ENCODE assay signal across 28 cellular contexts in the genomic region with DNA sequence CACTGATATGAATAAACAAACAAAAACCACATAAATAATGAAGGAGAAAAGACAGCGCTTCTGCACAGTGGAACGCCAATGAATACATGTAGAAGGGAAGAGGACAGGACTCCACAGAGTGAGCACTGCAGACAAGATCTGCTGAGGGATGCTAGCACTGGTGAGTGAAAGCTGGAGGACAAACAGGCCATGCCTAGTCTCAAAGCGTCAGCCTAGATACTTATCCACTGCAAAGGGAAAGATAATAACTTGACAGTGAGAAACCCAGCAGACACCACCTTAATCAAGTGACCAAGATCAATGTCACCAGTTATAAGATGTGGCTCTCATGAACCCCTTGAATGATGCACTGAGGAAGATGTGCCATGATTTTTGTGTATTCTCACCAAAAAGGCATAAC.
"Had no signal": no experiment of that assay in that cellular context is flagged by ENCODE, and none has a peak within 500 bp of the region (broad histone marks: within the 10 kb centered on the region; RNA-seq: fewer than 3 reads in every experiment).

No MANE protein-coding gene starts in this region.

- H3K27ac Mint-ChIP-seq: stimulated activated effector memory CD8-positive, alpha-beta T cell treated with anti-CD3 and anti-CD28 coated beads, Interleukin-12 subunit alpha, Interleukin-12 subunit beta, amount 100 ng/mL, for 72 hours; stimulated activated memory B cell treated with anti-CD40 and anti-IgM and Interleukin-4, amounts not matched to agents 10 μg/mL and 1 μg/mL and 100 μg/mL, for 72 hours; stimulated activated naive B cell treated with anti-CD40 and anti-IgM and Interleukin-4, amounts not matched to agents 10 μg/mL and 1 μg/mL and 100 μg/mL, for 72 hours; stimulated activated naive CD8-positive, alpha-beta T cell treated with anti-CD3 and anti-CD28 coated beads, Interleukin-15, amount 100 ng/mL, for 72 hours; stimulated activated naive CD8-positive, alpha-beta T cell treated with anti-CD3 and anti-CD28 coated beads, Interleukin-15, Interleukin-2, amounts not matched to agents 100 ng/mL and 50 ng/mL, for 24 hours; type B pancreatic cell had no signal

- H3K9me3 Mint-ChIP-seq: stimulated activated effector memory CD8-positive, alpha-beta T cell treated with anti-CD3 and anti-CD28 coated beads, Interleukin-12 subunit alpha, Interleukin-12 subunit beta, amount 100 ng/mL, for 72 hours; stimulated activated memory B cell treated with anti-CD40 and anti-IgM and Interleukin-4, amounts not matched to agents 10 μg/mL and 1 μg/mL and 100 μg/mL, for 72 hours; stimulated activated naive B cell treated with anti-CD40 and anti-IgM and Interleukin-4, amounts not matched to agents 10 μg/mL and 1 μg/mL and 100 μg/mL, for 72 hours; stimulated activated naive CD8-positive, alpha-beta T cell treated with anti-CD3 and anti-CD28 coated beads, Interleukin-15, amount 100 ng/mL, for 72 hours; stimulated activated naive CD8-positive, alpha-beta T cell treated with anti-CD3 and anti-CD28 coated beads, Interleukin-15, Interleukin-2, amounts not matched to agents 100 ng/mL and 50 ng/mL, for 24 hours; type B pancreatic cell had no signal

- DNase-seq: stimulated activated CD4-positive, alpha-beta T cell treated with anti-CD3 and anti-CD28 coated beads, Interleukin-2, amount 100 ng/mL, for 48 hours; stimulated activated CD4-positive, alpha-beta T cell treated with anti-CD3 and anti-CD28 coated beads, Interleukin-4, amount 100 ng/mL, for 1 hour; stimulated activated CD4-positive, alpha-beta T cell treated with anti-CD3 and anti-CD28 coated beads, Interleukin-4, amount 100 ng/mL, for 24 hours; stimulated activated CD4-positive, alpha-beta T cell treated with anti-CD3 and anti-CD28 coated beads, Interleukin-4, amount 100 ng/mL, for 4 hours; stimulated activated CD8-positive, alpha-beta memory T cell treated with anti-CD3 and anti-CD28 coated beads, Interleukin-4, amount 100 ng/mL, for 48 hours; stimulated activated naive B cell treated with anti-CD40 and anti-IgM and Interleukin-4, amounts not matched to agents 10 μg/mL and 1 μg/mL and 100 μg/mL, for 72 hours; stimulated activated naive CD4-positive, alpha-beta T cell; stimulated activated naive CD4-positive, alpha-beta T cell treated with Interleukin-2 at 50 U/mL for 16 hours; stimulated activated naive CD8-positive, alpha-beta T cell treated with anti-CD3 and anti-CD28 coated beads, Interleukin-15, amount 100 ng/mL, for 72 hours; stimulated activated naive CD8-positive, alpha-beta T cell treated with anti-CD3 and anti-CD28 coated beads, Interleukin-15, Interleukin-2, amounts not matched to agents 100 U/mL and 50 U/mL, for 24 hours; stomach; substantia nigra; testis; thyroid gland; tibial artery; transverse colon; trophoblast cell; upper lobe of left lung; upper lobe of right lung; uterus had no signal

- H3K4me1 ChIP-seq: stomach, suprapubic skin, testis, thyroid gland, tibial artery, tibial nerve, transverse colon, upper lobe of left lung, upper lobe of right lung, uterus, vagina had no signal

- H3K36me3 ChIP-seq: stomach, suprapubic skin, thoracic aorta, thyroid gland, tibial artery, tibial nerve, transverse colon, upper lobe of left lung, upper lobe of right lung, uterus, vagina had no signal

- H3K27me3 ChIP-seq: testis, thyroid gland, tibial artery, tibial nerve, transverse colon, upper lobe of left lung, upper lobe of right lung, uterus, vagina had no signal

- H3K36me3 Mint-ChIP-seq: stimulated activated effector memory CD8-positive, alpha-beta T cell treated with anti-CD3 and anti-CD28 coated beads, Interleukin-12 subunit alpha, Interleukin-12 subunit beta, amount 100 ng/mL, for 72 hours; stimulated activated memory B cell treated with anti-CD40 and anti-IgM and Interleukin-4, amounts not matched to agents 10 μg/mL and 1 μg/mL and 100 μg/mL, for 72 hours; type B pancreatic cell had no signal

- H3K27ac ChIP-seq: stomach, suprapubic skin, testis, thoracic aorta, thyroid gland, tibial artery, tibial nerve, transverse colon, upper lobe of left lung, upper lobe of right lung, uterus, vagina had no signal

- ATAC-seq: stimulated activated effector memory CD8-positive, alpha-beta T cell treated with anti-CD3 and anti-CD28 coated beads, Interleukin-12 subunit alpha, Interleukin-12 subunit beta, amount 100 ng/mL, for 72 hours; stimulated activated memory B cell treated with anti-CD40 and anti-IgM and Interleukin-4, amounts not matched to agents 10 μg/mL and 1 μg/mL and 100 μg/mL, for 72 hours; stimulated activated naive B cell treated with anti-CD40 and anti-IgM and Interleukin-4, amounts not matched to agents 10 μg/mL and 1 μg/mL and 100 μg/mL, for 72 hours; stimulated activated naive CD8-positive, alpha-beta T cell treated with anti-CD3 and anti-CD28 coated beads, Interleukin-15, amount 100 ng/mL, for 72 hours; stimulated activated naive CD8-positive, alpha-beta T cell treated with anti-CD3 and anti-CD28 coated beads, Interleukin-15, Interleukin-2, amounts not matched to agents 100 U/mL and 50 U/mL, for 24 hours; upper lobe of right lung had no signal

- H3K27me3 Mint-ChIP-seq: stimulated activated memory B cell treated with anti-CD40 and anti-IgM and Interleukin-4, amounts not matched to agents 10 μg/mL and 1 μg/mL and 100 μg/mL, for 72 hours; stimulated activated naive B cell treated with anti-CD40 and anti-IgM and Interleukin-4, amounts not matched to agents 10 μg/mL and 1 μg/mL and 100 μg/mL, for 72 hours; stimulated activated naive CD8-positive, alpha-beta T cell treated with anti-CD3 and anti-CD28 coated beads, Interleukin-15, amount 100 ng/mL, for 72 hours; stimulated activated naive CD8-positive, alpha-beta T cell treated with anti-CD3 and anti-CD28 coated beads, Interleukin-15, Interleukin-2, amounts not matched to agents 100 ng/mL and 50 ng/mL, for 24 hours; type B pancreatic cell had no signal

- H3K4me3 ChIP-seq: stomach, suprapubic skin, testis, thoracic aorta, thyroid gland, tibial artery, tibial nerve, transverse colon, upper lobe of left lung, upper lobe of right lung, uterus, vagina had no signal

- H3K9me3 ChIP-seq: stomach, suprapubic skin, testis, thoracic aorta, thyroid gland, tibial artery, tibial nerve, transverse colon, upper lobe of left lung, upper lobe of right lung, uterus, vagina had no signal

- H3K4me3 Mint-ChIP-seq: stimulated activated effector memory CD8-positive, alpha-beta T cell treated with anti-CD3 and anti-CD28 coated beads, Interleukin-12 subunit alpha, Interleukin-12 subunit beta, amount 100 ng/mL, for 72 hours; stimulated activated memory B cell treated with anti-CD40 and anti-IgM and Interleukin-4, amounts not matched to agents 10 μg/mL and 1 μg/mL and 100 μg/mL, for 72 hours; stimulated activated naive B cell treated with anti-CD40 and anti-IgM and Interleukin-4, amounts not matched to agents 10 μg/mL and 1 μg/mL and 100 μg/mL, for 72 hours; stimulated activated naive CD8-positive, alpha-beta T cell treated with anti-CD3 and anti-CD28 coated beads, Interleukin-15, amount 100 ng/mL, for 72 hours; stimulated activated naive CD8-positive, alpha-beta T cell treated with anti-CD3 and anti-CD28 coated beads, Interleukin-15, Interleukin-2, amounts not matched to agents 100 ng/mL and 50 ng/mL, for 24 hours; type B pancreatic cell had no signal

- H3K4me1 Mint-ChIP-seq: stimulated activated memory B cell treated with anti-CD40 and anti-IgM and Interleukin-4, amounts not matched to agents 10 μg/mL and 1 μg/mL and 100 μg/mL, for 72 hours; stimulated activated naive B cell treated with anti-CD40 and anti-IgM and Interleukin-4, amounts not matched to agents 10 μg/mL and 1 μg/mL and 100 μg/mL, for 72 hours; stimulated activated naive CD8-positive, alpha-beta T cell treated with anti-CD3 and anti-CD28 coated beads, Interleukin-15, amount 100 ng/mL, for 72 hours had no signal
